In the genomic region with DNA sequence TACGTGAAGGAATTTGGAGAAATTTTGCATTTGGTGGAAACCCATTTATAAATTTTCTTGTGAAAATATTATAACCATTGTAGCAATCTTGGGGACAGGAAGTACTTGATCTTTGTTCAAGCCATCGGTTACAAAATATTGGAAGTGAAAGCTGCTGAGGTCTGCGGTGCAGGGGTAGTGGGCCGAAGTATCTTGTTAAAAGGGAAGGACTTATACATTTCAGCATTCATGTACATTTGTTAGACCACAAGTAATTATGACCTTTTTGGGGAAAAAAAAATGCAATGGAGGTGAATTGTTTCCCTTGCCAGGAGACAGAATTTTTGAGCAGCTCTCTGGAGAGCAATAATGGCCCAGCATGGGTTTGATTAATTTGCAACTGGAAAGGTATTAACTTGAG, we compare ENCODE assay signal across 9 cellular contexts.
DNase-seq lines count a peak whose midpoint lies in the region; ATAC-seq and TF ChIP-seq lines count a peak whose summit lies in the region.
"Had no signal": no experiment of that assay in that cellular context is flagged by ENCODE, and none has a peak within 500 bp of the region (broad histone marks: within the 10 kb centered on the region; RNA-seq: fewer than 3 reads in every experiment).

No MANE protein-coding gene starts in this region.

- H3K9me3 Mint-ChIP-seq in stimulated activated memory B cell treated with anti-CD40 and anti-IgM and Interleukin-4, amounts not matched to agents 10 μg/mL and 1 μg/mL and 100 μg/mL, for 72 hours, result peaks cover 6% of the 10 kb centered on the region
- H3K9me3 Mint-ChIP-seq in mesothelial cell of epicardium, result peaks cover 6% of the 10 kb centered on the region

- H4K8ac ChIP-seq in mesendoderm (ENCODE audit: low read depth, low read length), result no peak overlapping the region

- H3K27me3 Mint-ChIP-seq in stimulated activated memory B cell treated with anti-CD40 and anti-IgM and Interleukin-4, amounts not matched to agents 10 μg/mL and 1 μg/mL and 100 μg/mL, for 72 hours, result peaks cover 77% of the 10 kb centered on the region
- H3K27me3 Mint-ChIP-seq in mesothelial cell of epicardium (ENCODE audit: low read depth), result no peaks in the 10 kb centered on the region

- H4K5ac ChIP-seq in mesendoderm (ENCODE audit: low read length), result no peak overlapping the region

- H3K4me1 Mint-ChIP-seq in stimulated activated memory B cell treated with anti-CD40 and anti-IgM and Interleukin-4, amounts not matched to agents 10 μg/mL and 1 μg/mL and 100 μg/mL, for 72 hours, result peaks cover 8% of the 10 kb centered on the region
- H3K4me1 Mint-ChIP-seq in mesothelial cell of epicardium, result peaks cover 15% of the 10 kb centered on the region

- no peak overlapping the region for H3K27ac Mint-ChIP-seq in stimulated activated memory B cell treated with anti-CD40 and anti-IgM and Interleukin-4, amounts not matched to agents 10 μg/mL and 1 μg/mL and 100 μg/mL, for 72 hours
- no peak overlapping the region for H3K27ac Mint-ChIP-seq in mesothelial cell of epicardium

- no peaks in the 10 kb centered on the region for H3K36me3 Mint-ChIP-seq in stimulated activated memory B cell treated with anti-CD40 and anti-IgM and Interleukin-4, amounts not matched to agents 10 μg/mL and 1 μg/mL and 100 μg/mL, for 72 hours
- H3K36me3 Mint-ChIP-seq in mesothelial cell of epicardium, result peaks cover 2% of the 10 kb centered on the region

- no peak overlapping the region for H3K56ac ChIP-seq in mesendoderm (ENCODE audit: low read length)

- no peak overlapping the region for H3K18ac ChIP-seq in mesendoderm (ENCODE audit: low read length)

- H3K4me3 ChIP-seq in cardiac muscle cell (no peak overlapping the region), heart right ventricle (no peak overlapping the region), KMS-11 (IDR thresholded peaks at IDR 0.05; ENCODE audit: insufficient read depth, low read depth, low read length) (no peak overlapping the region), mesendoderm (ENCODE audit: low read length) (no peak overlapping the region)
- H3K4me3 ChIP-seq: A549 had no signal

- no peaks in the 10 kb centered on the region for H4K20me1 ChIP-seq in KMS-11 (ENCODE audit: insufficient read depth)

- H3K36me3 ChIP-seq in cardiac muscle cell (no peaks in the 10 kb centered on the region), heart right ventricle (no peaks in the 10 kb centered on the region), KMS-11 (ENCODE audit: insufficient read depth) (no peaks in the 10 kb centered on the region), mesendoderm (ENCODE audit: control insufficient read depth, insufficient read depth, low read length) (no peaks in the 10 kb centered on the region)

- WGBS in heart right ventricle, 2 donors, result 83 to 85% methylated on average over 4 of the region's 4 CpGs
- no CpG with 5 or more reads among the region's 4 CpGs for WGBS in mesendoderm (ENCODE audit: extremely low coverage, insufficient coverage, low lambda C conversion rate)

- H3K27me3 ChIP-seq in cardiac muscle cell (no peaks in the 10 kb centered on the region), heart right ventricle (peaks cover 0 to 77% (median 14%) of the 10 kb centered on the region in 7 donors), KMS-11 (ENCODE audit: insufficient read depth, low read depth) (no peaks in the 10 kb centered on the region), mesendoderm (ENCODE audit: insufficient read depth, low read length, poor library complexity) (no peaks in the 10 kb centered on the region)

- ATAC-seq in heart right ventricle (no peak), HG02798 (IDR thresholded peaks at IDR 0.05; ENCODE audit: poor library complexity, unreplicated experiment) (peak; percentile 96)
- peak; percentile 75 for ATAC-seq in stimulated activated memory B cell treated with anti-CD40 and anti-IgM and Interleukin-4, amounts not matched to agents 10 μg/mL and 1 μg/mL and 100 μg/mL, for 72 hours
- ATAC-seq: A549 had no signal

- no peak overlapping the region for H3K4me3 Mint-ChIP-seq in stimulated activated memory B cell treated with anti-CD40 and anti-IgM and Interleukin-4, amounts not matched to agents 10 μg/mL and 1 μg/mL and 100 μg/mL, for 72 hours
- H3K4me3 Mint-ChIP-seq in mesothelial cell of epicardium, result no peak overlapping the region

- no peak overlapping the region for H2BK15ac ChIP-seq in mesendoderm (replicated peaks; ENCODE audit: low read depth)

- H2AK5ac ChIP-seq in mesendoderm (ENCODE audit: low read length), result no peak overlapping the region

- DNase-seq in cardiac muscle cell (ENCODE audit: low read depth in 1 of 2, low spot score in 1 of 2) (no peak), heart right ventricle (no peak), mesendoderm (no peak), mesothelial cell of epicardium (ENCODE audit: low spot score in 2 of 2, unreplicated experiment in 2 of 2) (no peak), NCI-H1048 (lab: John Stamatoyannopoulos, UW) (no peak)

- no peaks in the 10 kb centered on the region for H3K79me1 ChIP-seq in mesendoderm (ENCODE audit: low read length)

- TF ChIP-seq CTCF in cardiac muscle cell (IDR thresholded peaks at IDR 0.05; ENCODE audit: low read depth, low read length) (no peak), heart right ventricle (IDR thresholded peaks at IDR 0.05) (no peak), KMS-11 (conservative IDR thresholded peaks at IDR 0.05; ENCODE audit: low read depth, low read length) (no peak), mesothelial cell of epicardium (IDR thresholded peaks at IDR 0.05; ENCODE audit: unreplicated experiment) (no peak)

- H3K27ac ChIP-seq in cardiac muscle cell (peak overlapping the region; percentile 76), heart right ventricle (no peak overlapping the region), KMS-11 (no peak overlapping the region), mesendoderm (ENCODE audit: low read depth, low read length) (no peak overlapping the region)
- H3K27ac ChIP-seq: A549 had no signal

- H3K9me3 ChIP-seq in cardiac muscle cell (ENCODE audit: low read depth), result no peaks in the 10 kb centered on the region
- H3K9me3 ChIP-seq in heart right ventricle, result peaks cover 0 to 3% (median 0%) of the 10 kb centered on the region in 11 donors
- H3K9me3 ChIP-seq: A549 had no signal

- no peak overlapping the region for H3K4ac ChIP-seq in mesendoderm (ENCODE audit: low read depth, low read length)

- no peak overlapping the region for H2AFZ ChIP-seq in KMS-11 (ENCODE audit: low read depth)

- H3K4me2 ChIP-seq in KMS-11 (peak overlapping the region; percentile 12; the same call in 1 of the 2 replicates), mesendoderm (ENCODE audit: low read length) (no peak overlapping the region)
- H3K4me2 ChIP-seq: A549 had no signal

- intact Hi-C loops in heart right ventricle (cut with DNase I), result no loop called here

- H2BK120ac ChIP-seq in mesendoderm (ENCODE audit: low read depth, low read length), result no peak overlapping the region

- H3K4me1 ChIP-seq in cardiac muscle cell (ENCODE audit: low read depth) (peaks cover 41% of the 10 kb centered on the region), heart right ventricle (peaks cover 0 to 24% (median 0%) of the 10 kb centered on the region in 9 donors), KMS-11 (ENCODE audit: low read depth, poor library complexity, severe bottlenecking) (peaks cover 6% of the 10 kb centered on the region), mesendoderm (ENCODE audit: control insufficient read depth, low read depth, low read length) (no peaks in the 10 kb centered on the region)
- H3K4me1 ChIP-seq: A549 had no signal

- no peak overlapping the region for H3K23ac ChIP-seq in mesendoderm (ENCODE audit: low read length)

- H3K9ac ChIP-seq in KMS-11 (no peak overlapping the region), mesendoderm (ENCODE audit: low read length) (no peak overlapping the region)

- no peak overlapping the region for H2BK5ac ChIP-seq in mesendoderm (ENCODE audit: low read length)

- H3K79me2 ChIP-seq in KMS-11 (ENCODE audit: insufficient read depth, low read depth) (no peaks in the 10 kb centered on the region), mesendoderm (ENCODE audit: control insufficient read depth, insufficient read depth, low read length) (no peaks in the 10 kb centered on the region)

Comparison
In these comparisons a context has a peak if more than half of its experiments do, and no peak if none do; other contexts are left out.
1. ATAC-seq: peak in HG02798 (single experiment) and stimulated activated memory B cell treated with anti-CD40 and anti-IgM and Interleukin-4, amounts not matched to agents 10 μg/mL and 1 μg/mL and 100 μg/mL, for 72 hours (single experiment); none in heart right ventricle (0 of 8).